In genomic region chr20:50794846-50795634, GRCh38 we compare ENCODE assay signal across 1 cellular context.
TF ChIP-seq lines count a peak whose summit lies in the region.

A gene with protein sequence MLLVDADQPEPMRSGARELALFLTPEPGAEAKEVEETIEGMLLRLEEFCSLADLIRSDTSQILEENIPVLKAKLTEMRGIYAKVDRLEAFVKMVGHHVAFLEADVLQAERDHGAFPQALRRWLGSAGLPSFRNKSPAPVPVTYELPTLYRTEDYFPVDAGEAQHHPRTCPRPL (plus strand): TSS chr20:50795061. CDS start chr20:50795084, 23 bp downstream.

TF ChIP-seq in HepG2, 621 proteins besides CTCF, POLR2A, EP300 and RAD21 (continued from another document):
- TF ChIP-seq ZBTB25 (CRISPR knock-in tag; IDR thresholded peaks at IDR 0.05) (no peak; the same call in 1 of the 2 replicates), IRX3 (CRISPR knock-in tag; IDR thresholded peaks at IDR 0.05; ENCODE audit: borderline replicate concordance, low read depth) (no peak), ETV6 (CRISPR knock-in tag; conservative IDR thresholded peaks at IDR 0.05) (peak; percentile 53), ZZZ3 (CRISPR knock-in tag; IDR thresholded peaks at IDR 0.05; ENCODE audit: borderline replicate concordance) (no peak), CBFB (CRISPR knock-in tag; IDR thresholded peaks at IDR 0.05) (peak; percentile 33; the same call in 1 of the 2 replicates), RXRB (CRISPR knock-in tag; IDR thresholded peaks at IDR 0.05; ENCODE audit: borderline replicate concordance) (no peak), THAP11 (CRISPR knock-in tag; IDR thresholded peaks at IDR 0.05) (peak; percentile 46; the same call in 1 of the 2 replicates), ZNF644 (CRISPR knock-in tag; IDR thresholded peaks at IDR 0.05; ENCODE audit: low read depth) (no peak), MTA1 (CRISPR knock-in tag; IDR thresholded peaks at IDR 0.05; ENCODE audit: borderline replicate concordance) (peak; percentile 61; the same call in 1 of the 2 replicates), ERF (CRISPR knock-in tag; IDR thresholded peaks at IDR 0.05) (0 out of 2 replicates have a peak, but pooled peaks have one; percentile 31), NCOA2 (CRISPR knock-in tag; IDR thresholded peaks at IDR 0.05) (peak; percentile 27; the same call in 1 of the 2 replicates), POLR2AphosphoS2 (IDR thresholded peaks at IDR 0.05; ENCODE audit: low read depth, low read length) (no peak), NCOR1 (IDR thresholded peaks at IDR 0.05; ENCODE audit: borderline replicate concordance, low read length) (no peak), ZMAT3 (CRISPR knock-in tag; conservative IDR thresholded peaks at IDR 0.05) (no peak), ZNF609 (CRISPR knock-in tag; IDR thresholded peaks at IDR 0.05; ENCODE audit: borderline replicate concordance) (no peak), ZNF672 (CRISPR knock-in tag; IDR thresholded peaks at IDR 0.05) (no peak), ZNF24 (IDR thresholded peaks at IDR 0.05) (no peak), SNRNP70 (IDR thresholded peaks at IDR 0.05; ENCODE audit: low read depth, low read length) (no peak), HNF4A (CRISPR knock-in tag; IDR thresholded peaks at IDR 0.05) (no peak; the same call in 1 of the 2 replicates), ZNF224 (CRISPR knock-in tag; IDR thresholded peaks at IDR 0.05) (0 out of 2 replicates have a peak, but pooled peaks have one; percentile 29), ZNF761 (CRISPR knock-in tag; conservative IDR thresholded peaks at IDR 0.05) (peak; percentile 71; the same call in 1 of the 2 replicates)
- TF ChIP-seq, protein P1, sequence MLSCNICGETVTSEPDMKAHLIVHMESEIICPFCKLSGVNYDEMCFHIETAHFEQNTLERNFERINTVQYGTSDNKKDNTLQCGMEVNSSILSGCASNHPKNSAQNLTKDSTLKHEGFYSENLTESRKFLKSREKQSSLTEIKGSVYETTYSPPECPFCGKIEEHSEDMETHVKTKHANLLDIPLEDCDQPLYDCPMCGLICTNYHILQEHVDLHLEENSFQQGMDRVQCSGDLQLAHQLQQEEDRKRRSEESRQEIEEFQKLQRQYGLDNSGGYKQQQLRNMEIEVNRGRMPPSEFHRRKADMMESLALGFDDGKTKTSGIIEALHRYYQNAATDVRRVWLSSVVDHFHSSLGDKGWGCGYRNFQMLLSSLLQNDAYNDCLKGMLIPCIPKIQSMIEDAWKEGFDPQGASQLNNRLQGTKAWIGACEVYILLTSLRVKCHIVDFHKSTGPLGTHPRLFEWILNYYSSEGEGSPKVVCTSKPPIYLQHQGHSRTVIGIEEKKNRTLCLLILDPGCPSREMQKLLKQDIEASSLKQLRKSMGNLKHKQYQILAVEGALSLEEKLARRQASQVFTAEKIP (CRISPR knock-in tag; IDR thresholded peaks at IDR 0.05; ENCODE audit: borderline replicate concordance) = no peak
- TF ChIP-seq, protein P2, sequence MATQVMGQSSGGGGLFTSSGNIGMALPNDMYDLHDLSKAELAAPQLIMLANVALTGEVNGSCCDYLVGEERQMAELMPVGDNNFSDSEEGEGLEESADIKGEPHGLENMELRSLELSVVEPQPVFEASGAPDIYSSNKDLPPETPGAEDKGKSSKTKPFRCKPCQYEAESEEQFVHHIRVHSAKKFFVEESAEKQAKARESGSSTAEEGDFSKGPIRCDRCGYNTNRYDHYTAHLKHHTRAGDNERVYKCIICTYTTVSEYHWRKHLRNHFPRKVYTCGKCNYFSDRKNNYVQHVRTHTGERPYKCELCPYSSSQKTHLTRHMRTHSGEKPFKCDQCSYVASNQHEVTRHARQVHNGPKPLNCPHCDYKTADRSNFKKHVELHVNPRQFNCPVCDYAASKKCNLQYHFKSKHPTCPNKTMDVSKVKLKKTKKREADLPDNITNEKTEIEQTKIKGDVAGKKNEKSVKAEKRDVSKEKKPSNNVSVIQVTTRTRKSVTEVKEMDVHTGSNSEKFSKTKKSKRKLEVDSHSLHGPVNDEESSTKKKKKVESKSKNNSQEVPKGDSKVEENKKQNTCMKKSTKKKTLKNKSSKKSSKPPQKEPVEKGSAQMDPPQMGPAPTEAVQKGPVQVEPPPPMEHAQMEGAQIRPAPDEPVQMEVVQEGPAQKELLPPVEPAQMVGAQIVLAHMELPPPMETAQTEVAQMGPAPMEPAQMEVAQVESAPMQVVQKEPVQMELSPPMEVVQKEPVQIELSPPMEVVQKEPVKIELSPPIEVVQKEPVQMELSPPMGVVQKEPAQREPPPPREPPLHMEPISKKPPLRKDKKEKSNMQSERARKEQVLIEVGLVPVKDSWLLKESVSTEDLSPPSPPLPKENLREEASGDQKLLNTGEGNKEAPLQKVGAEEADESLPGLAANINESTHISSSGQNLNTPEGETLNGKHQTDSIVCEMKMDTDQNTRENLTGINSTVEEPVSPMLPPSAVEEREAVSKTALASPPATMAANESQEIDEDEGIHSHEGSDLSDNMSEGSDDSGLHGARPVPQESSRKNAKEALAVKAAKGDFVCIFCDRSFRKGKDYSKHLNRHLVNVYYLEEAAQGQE (IDR thresholded peaks at IDR 0.05; ENCODE audit: borderline replicate concordance in 1 of 2, low read depth in 1 of 2, low read length in 2 of 2) = no peak
- TF ChIP-seq, protein P3, sequence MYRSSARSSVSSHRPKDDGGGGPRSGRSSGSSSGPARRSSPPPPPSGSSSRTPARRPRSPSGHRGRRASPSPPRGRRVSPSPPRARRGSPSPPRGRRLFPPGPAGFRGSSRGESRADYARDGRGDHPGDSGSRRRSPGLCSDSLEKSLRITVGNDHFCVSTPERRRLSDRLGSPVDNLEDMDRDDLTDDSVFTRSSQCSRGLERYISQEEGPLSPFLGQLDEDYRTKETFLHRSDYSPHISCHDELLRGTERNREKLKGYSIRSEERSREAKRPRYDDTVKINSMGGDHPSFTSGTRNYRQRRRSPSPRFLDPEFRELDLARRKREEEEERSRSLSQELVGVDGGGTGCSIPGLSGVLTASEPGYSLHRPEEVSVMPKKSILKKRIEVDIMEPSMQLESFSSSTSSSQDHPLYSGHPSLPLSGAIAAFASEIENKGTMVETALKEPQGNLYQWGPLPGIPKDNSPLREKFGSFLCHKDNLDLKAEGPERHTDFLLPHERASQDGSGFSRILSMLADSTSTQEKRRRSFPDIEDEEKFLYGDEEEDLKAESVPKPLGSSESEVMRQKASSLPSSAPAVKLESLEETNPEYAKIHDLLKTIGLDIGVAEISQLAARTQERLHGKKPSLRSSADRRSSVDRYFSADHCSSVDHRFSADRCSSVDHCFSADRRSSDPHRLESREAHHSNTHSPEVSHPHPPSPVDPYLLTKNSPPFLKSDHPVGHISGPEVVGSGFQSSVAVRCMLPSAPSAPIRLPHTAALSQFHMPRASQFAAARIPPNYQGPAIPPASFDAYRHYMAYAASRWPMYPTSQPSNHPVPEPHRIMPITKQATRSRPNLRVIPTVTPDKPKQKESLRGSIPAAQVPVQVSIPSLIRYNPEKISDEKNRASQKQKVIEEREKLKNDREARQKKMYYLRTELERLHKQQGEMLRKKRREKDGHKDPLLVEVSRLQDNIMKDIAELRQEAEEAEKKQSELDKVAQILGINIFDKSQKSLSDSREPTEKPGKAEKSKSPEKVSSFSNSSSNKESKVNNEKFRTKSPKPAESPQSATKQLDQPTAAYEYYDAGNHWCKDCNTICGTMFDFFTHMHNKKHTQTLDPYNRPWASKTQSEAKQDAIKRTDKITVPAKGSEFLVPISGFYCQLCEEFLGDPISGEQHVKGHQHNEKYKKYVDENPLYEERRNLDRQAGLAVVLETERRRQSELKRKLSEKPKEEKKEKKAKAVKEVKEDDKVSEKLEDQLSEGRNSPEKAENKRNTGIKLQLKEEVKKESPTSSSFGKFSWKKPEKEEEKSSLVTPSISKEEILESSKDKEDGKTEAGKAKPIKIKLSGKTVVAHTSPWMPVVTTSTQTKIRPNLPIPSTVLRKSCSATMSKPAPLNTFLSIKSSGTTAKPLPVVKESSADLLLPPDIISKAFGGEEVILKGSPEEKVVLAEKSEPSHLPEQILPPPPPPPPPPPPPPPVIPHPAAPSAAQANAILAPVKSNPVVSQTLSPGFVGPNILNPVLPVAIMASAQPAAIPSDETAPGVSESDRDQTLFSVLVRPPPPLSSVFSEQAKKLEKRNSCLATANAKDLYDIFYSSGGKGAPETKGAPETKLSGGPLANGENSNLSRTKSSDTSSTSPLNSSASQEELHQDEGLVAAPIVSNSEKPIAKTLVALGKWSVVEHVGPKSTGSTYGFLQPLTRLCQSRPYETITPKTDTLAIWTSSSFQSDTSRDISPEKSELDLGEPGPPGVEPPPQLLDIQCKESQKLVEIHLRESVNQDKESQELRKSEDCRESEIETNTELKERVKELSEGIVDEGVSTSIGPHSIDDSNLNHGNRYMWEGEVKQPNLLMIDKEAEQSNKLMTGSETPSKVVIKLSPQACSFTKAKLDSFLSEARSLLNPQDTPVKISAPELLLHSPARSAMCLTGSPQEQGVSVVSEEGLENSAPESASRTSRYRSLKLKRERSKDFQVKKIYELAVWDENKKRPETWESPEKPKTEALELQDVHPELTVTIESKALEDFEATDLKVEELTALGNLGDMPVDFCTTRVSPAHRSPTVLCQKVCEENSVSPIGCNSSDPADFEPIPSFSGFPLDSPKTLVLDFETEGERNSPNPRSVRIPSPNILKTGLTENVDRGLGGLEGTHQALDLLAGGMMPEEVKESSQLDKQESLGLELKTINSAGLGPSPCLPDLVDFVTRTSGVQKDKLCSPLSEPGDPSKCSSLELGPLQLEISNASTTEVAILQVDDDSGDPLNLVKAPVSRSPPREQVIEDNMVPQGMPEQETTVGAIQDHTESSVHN (CRISPR knock-in tag; IDR thresholded peaks at IDR 0.05) = 0 out of 2 replicates have a peak, but pooled peaks have one; percentile 59
- TF ChIP-seq, protein P4, sequence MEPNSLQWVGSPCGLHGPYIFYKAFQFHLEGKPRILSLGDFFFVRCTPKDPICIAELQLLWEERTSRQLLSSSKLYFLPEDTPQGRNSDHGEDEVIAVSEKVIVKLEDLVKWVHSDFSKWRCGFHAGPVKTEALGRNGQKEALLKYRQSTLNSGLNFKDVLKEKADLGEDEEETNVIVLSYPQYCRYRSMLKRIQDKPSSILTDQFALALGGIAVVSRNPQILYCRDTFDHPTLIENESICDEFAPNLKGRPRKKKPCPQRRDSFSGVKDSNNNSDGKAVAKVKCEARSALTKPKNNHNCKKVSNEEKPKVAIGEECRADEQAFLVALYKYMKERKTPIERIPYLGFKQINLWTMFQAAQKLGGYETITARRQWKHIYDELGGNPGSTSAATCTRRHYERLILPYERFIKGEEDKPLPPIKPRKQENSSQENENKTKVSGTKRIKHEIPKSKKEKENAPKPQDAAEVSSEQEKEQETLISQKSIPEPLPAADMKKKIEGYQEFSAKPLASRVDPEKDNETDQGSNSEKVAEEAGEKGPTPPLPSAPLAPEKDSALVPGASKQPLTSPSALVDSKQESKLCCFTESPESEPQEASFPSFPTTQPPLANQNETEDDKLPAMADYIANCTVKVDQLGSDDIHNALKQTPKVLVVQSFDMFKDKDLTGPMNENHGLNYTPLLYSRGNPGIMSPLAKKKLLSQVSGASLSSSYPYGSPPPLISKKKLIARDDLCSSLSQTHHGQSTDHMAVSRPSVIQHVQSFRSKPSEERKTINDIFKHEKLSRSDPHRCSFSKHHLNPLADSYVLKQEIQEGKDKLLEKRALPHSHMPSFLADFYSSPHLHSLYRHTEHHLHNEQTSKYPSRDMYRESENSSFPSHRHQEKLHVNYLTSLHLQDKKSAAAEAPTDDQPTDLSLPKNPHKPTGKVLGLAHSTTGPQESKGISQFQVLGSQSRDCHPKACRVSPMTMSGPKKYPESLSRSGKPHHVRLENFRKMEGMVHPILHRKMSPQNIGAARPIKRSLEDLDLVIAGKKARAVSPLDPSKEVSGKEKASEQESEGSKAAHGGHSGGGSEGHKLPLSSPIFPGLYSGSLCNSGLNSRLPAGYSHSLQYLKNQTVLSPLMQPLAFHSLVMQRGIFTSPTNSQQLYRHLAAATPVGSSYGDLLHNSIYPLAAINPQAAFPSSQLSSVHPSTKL (CRISPR knock-in tag; IDR thresholded peaks at IDR 0.05) = no peak; the same call in 1 of the 2 replicates
